Comparison of ENCODE assay signal across 9 cellular contexts in the genomic region with DNA sequence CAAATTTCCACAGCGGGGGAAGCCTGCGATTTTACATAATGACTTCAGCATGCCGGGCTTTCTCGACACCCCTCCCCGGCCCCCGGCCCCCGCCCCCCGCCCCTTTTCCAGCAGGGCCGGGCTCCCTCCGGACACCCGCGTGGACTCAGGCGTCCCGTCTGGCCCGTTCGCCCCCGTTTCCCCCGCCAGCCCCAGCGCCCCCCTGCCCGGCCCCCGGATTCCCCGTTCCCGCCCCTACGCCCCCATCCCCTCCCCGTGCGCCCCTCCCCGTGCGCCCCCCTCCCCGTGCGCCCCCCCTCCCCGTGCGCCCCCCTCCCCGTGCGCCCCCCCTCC. TPM values are rescaled to one million over a fixed set of nuclear protein-coding genes. Genes with fewer than 3 reads are reported as not detected.
A peak's percentile ranks its signal among the peaks of the same experiment; 100 is the strongest.
DNase-seq lines count a peak whose midpoint lies in the region; ATAC-seq and TF ChIP-seq lines count a peak whose summit lies in the region.
"Had no signal": no experiment of that assay in that cellular context is flagged by ENCODE, and none has a peak within 500 bp of the region (broad histone marks: within the 10 kb centered on the region; RNA-seq: fewer than 3 reads in every experiment).

No MANE protein-coding gene starts in this region.

- no peak for TF ChIP-seq CTCF in activated B cell treated with CpG ODN at 0.5 μM for 24 hours (IDR thresholded peaks at IDR 0.05)
- no peak for TF ChIP-seq CTCF in lower lobe of right lung (IDR thresholded peaks at IDR 0.05)
- no peak for TF ChIP-seq CTCF in testis (IDR thresholded peaks at IDR 0.05)

- no peaks in the 10 kb centered on the region for H3K36me3 Mint-ChIP-seq in activated CD4-positive, alpha-beta T cell treated with anti-CD3 and anti-CD28 coated beads, Interleukin-2, amount 10 ng/mL, durations not matched to agents 7 days and 5 days (ENCODE audit: low read depth)
- H3K36me3 Mint-ChIP-seq in activated B cell treated with CpG ODN at 0.5 μM for 24 hours (ENCODE audit: low read depth) = peaks cover 2% of the 10 kb centered on the region

- POLR2A ChIA-PET in activated CD4-positive, alpha-beta T cell treated with anti-CD3 and anti-CD28 coated beads, Interleukin-2, amount 10 ng/mL, durations not matched to agents 7 days and 5 days (lab: Charles Lee) = no interaction called here
- POLR2A ChIA-PET in activated B cell treated with CpG ODN at 0.5 μM for 24 hours (lab: Charles Lee) = interaction anchor here (1.4 to 3.8 kb wide), 9 partner anchors 8 to 128 kb away, joined by 5 to 37 read pairs (median 8); no protein-coding TSS in a partner anchor

- H3K4me1 Mint-ChIP-seq in activated CD4-positive, alpha-beta T cell treated with anti-CD3 and anti-CD28 coated beads, Interleukin-2, amount 10 ng/mL, durations not matched to agents 7 days and 5 days = peaks cover 32% of the 10 kb centered on the region
- H3K4me1 Mint-ChIP-seq in activated B cell treated with CpG ODN at 0.5 μM for 24 hours = peaks cover 41% of the 10 kb centered on the region

- ATAC-seq in activated B cell treated with CpG ODN at 0.5 μM for 24 hours (ENCODE audit: low read depth) (no peak), lower lobe of right lung (no peak), HG03175 (IDR thresholded peaks at IDR 0.05; ENCODE audit: unreplicated experiment) (no peak)

- no peaks in the 10 kb centered on the region for H3K9me3 Mint-ChIP-seq in activated CD4-positive, alpha-beta T cell treated with anti-CD3 and anti-CD28 coated beads, Interleukin-2, amount 10 ng/mL, durations not matched to agents 7 days and 5 days
- H3K9me3 Mint-ChIP-seq in activated B cell treated with CpG ODN at 0.5 μM for 24 hours = no peaks in the 10 kb centered on the region

- H3K9me3 ChIP-seq in lower lobe of right lung = no peaks in the 10 kb centered on the region
- no peaks in the 10 kb centered on the region for H3K9me3 ChIP-seq in testis
- H3K9me3 ChIP-seq: right lobe of liver had no signal

- WGBS in testis, 2 donors = 1 to 2% methylated on average over 13 to 15 of the region's 34 CpGs

- CTCF ChIA-PET in activated CD4-positive, alpha-beta T cell treated with anti-CD3 and anti-CD28 coated beads, Interleukin-2, amount 10 ng/mL, durations not matched to agents 7 days and 5 days (lab: Charles Lee) = no interaction called here
- CTCF ChIA-PET in activated B cell treated with CpG ODN at 0.5 μM for 24 hours (lab: Charles Lee) = interaction anchor here (2.4 to 4.4 kb wide), 3 partner anchors 15 to 134 kb away, joined by 10 to 30 read pairs (median 16); no protein-coding TSS in a partner anchor

- peaks cover 27% of the 10 kb centered on the region for H3K27me3 Mint-ChIP-seq in activated CD4-positive, alpha-beta T cell treated with anti-CD3 and anti-CD28 coated beads, Interleukin-2, amount 10 ng/mL, durations not matched to agents 7 days and 5 days
- no peaks in the 10 kb centered on the region for H3K27me3 Mint-ChIP-seq in activated B cell treated with CpG ODN at 0.5 μM for 24 hours

- H3K27ac ChIP-seq in lower lobe of right lung (peak overlapping the region; percentile 91), testis (peak overlapping the region; percentile 72 to 83)

- no peak overlapping the region for H3K27ac Mint-ChIP-seq in activated CD4-positive, alpha-beta T cell treated with anti-CD3 and anti-CD28 coated beads, Interleukin-2, amount 10 ng/mL, durations not matched to agents 7 days and 5 days
- peak overlapping the region; percentile 68 for H3K27ac Mint-ChIP-seq in activated B cell treated with CpG ODN at 0.5 μM for 24 hours

- intact Hi-C loops in activated B cell treated with CpG ODN at 0.5 μM for 24 hours (cut with micrococcal nuclease) (loop anchor here (1.0 to 2.0 kb wide), 2 partner anchors 10 to 284 kb away; partner anchors contain the start of gene CTDP1), lower lobe of right lung (cut with DNase I) (no loop called here), testis (cut with DNase I; ENCODE audit: low total_unique reads) (no loop called here)

- peak overlapping the region; percentile 62 for H3K4me3 ChIP-seq in lower lobe of right lung
- peak overlapping the region; percentile 54 to 64 for H3K4me3 ChIP-seq in testis

- TF ChIP-seq POLR2A in testis (IDR thresholded peaks at IDR 0.05) = no peak

- no peak for DNase-seq in activated CD4-positive, alpha-beta T cell treated with anti-CD3 and anti-CD28 coated beads, Interleukin-2, amount 10 ng/mL, durations not matched to agents 7 days and 5 days
- no peak for DNase-seq in activated CD4-positive, alpha-beta T cell treated with anti-CD3 and anti-CD28 coated beads, Interleukin-2, amount 50 U/mL, for 48 hours
- DNase-seq in activated B cell treated with CpG ODN at 0.5 μM for 24 hours (no peak), lower lobe of right lung (peak; percentile 37), testis (no peak), GM19238 (ENCODE audit: insufficient read length, low spot score) (no peak), UCSD-AML1 (lab: John Stamatoyannopoulos, UW; ENCODE audit: unreplicated experiment) (no peak)

- H3K4me3 Mint-ChIP-seq in activated CD4-positive, alpha-beta T cell treated with anti-CD3 and anti-CD28 coated beads, Interleukin-2, amount 10 ng/mL, durations not matched to agents 7 days and 5 days = peak overlapping the region; percentile 69
- H3K4me3 Mint-ChIP-seq in activated B cell treated with CpG ODN at 0.5 μM for 24 hours = peak overlapping the region; percentile 84

- H3K36me3 ChIP-seq in lower lobe of right lung = no peaks in the 10 kb centered on the region
- no peaks in the 10 kb centered on the region for H3K36me3 ChIP-seq in testis (ENCODE audit: low read depth, missing control alignments)
- H3K36me3 ChIP-seq: right lobe of liver had no signal

- H3K4me1 ChIP-seq in lower lobe of right lung (peaks cover 33% of the 10 kb centered on the region), testis (peaks cover 11% of the 10 kb centered on the region)

- H3K27me3 ChIP-seq in lower lobe of right lung (ENCODE audit: low read depth) = peaks cover 12% of the 10 kb centered on the region
- H3K27me3 ChIP-seq in testis = no peaks in the 10 kb centered on the region

RNA-seq across cellular contexts. Expression of gene NFATC1, which starts 0.5 kb away (rescaled TPM):
- 10 to 100 TPM; 36.9 to 37.1 TPM for total RNA-seq in activated CD4-positive, alpha-beta T cell treated with anti-CD3 and anti-CD28 coated beads, Interleukin-2, amount 10 ng/mL, durations not matched to agents 7 days and 5 days
- total RNA-seq in activated B cell treated with CpG ODN at 0.5 μM for 24 hours (49.0 and 52.6 TPM in 2 replicates), lower lobe of right lung (21.4 TPM), testis (10 to 100 TPM; 22.2 to 28.1 TPM)
- polyA plus RNA-seq in testis (ENCODE audit: insufficient read depth, low read depth, low replicate concordance) = 27.5 TPM
